In genomic region chr11:70641366-70641765, GRCh38 we compare ENCODE assay signal across 2 cellular contexts.
A peak's percentile ranks its signal among the peaks of the same experiment; 100 is the strongest.
TF ChIP-seq lines count a peak whose summit lies in the region.

No MANE protein-coding gene starts in this region.

TF ChIP-seq in IMR-90, 13 proteins besides CTCF, POLR2A, EP300 and RAD21:
- TF ChIP-seq NFE2L2 (IDR thresholded peaks at IDR 0.05; ENCODE audit: low read depth, low read length), result no peak
- no peak for TF ChIP-seq RFX5 (IDR thresholded peaks at IDR 0.05; ENCODE audit: low read depth, low read length)
- TF ChIP-seq MXI1 (IDR thresholded peaks at IDR 0.05; ENCODE audit: borderline replicate concordance, low read depth, low read length), result no peak
- no peak for TF ChIP-seq SMC3 (IDR thresholded peaks at IDR 0.05; ENCODE audit: low read depth, low read length)
- TF ChIP-seq CEBPB (IDR thresholded peaks at IDR 0.05; ENCODE audit: low read depth, low read length), result no peak
- TF ChIP-seq ELK1 (IDR thresholded peaks at IDR 0.05; ENCODE audit: borderline replicate concordance, low read depth, low read length), result no peak
- TF ChIP-seq FOS (IDR thresholded peaks at IDR 0.05; ENCODE audit: low read depth, low read length), result no peak
- no peak for TF ChIP-seq CHD1 (IDR thresholded peaks at IDR 0.05; ENCODE audit: low read depth, low read length)

TF ChIP-seq in SK-N-SH treated with all-trans-retinoic acid at 6 μM for 48 hours, 23 proteins besides CTCF, POLR2A, EP300 and RAD21:
- TF ChIP-seq TCF4 (CRISPR knock-in tag; IDR thresholded peaks at IDR 0.05; ENCODE audit: borderline replicate concordance), result 0 out of 2 replicates have a peak, but pooled peaks have one; percentile 11
- TF ChIP-seq ZNF8 (CRISPR knock-in tag; IDR thresholded peaks at IDR 0.05), result no peak
- no peak for TF ChIP-seq CSRNP3 (CRISPR knock-in tag; IDR thresholded peaks at IDR 0.05)
